2 cellular contexts compared by ENCODE assay signal in the genomic region with DNA sequence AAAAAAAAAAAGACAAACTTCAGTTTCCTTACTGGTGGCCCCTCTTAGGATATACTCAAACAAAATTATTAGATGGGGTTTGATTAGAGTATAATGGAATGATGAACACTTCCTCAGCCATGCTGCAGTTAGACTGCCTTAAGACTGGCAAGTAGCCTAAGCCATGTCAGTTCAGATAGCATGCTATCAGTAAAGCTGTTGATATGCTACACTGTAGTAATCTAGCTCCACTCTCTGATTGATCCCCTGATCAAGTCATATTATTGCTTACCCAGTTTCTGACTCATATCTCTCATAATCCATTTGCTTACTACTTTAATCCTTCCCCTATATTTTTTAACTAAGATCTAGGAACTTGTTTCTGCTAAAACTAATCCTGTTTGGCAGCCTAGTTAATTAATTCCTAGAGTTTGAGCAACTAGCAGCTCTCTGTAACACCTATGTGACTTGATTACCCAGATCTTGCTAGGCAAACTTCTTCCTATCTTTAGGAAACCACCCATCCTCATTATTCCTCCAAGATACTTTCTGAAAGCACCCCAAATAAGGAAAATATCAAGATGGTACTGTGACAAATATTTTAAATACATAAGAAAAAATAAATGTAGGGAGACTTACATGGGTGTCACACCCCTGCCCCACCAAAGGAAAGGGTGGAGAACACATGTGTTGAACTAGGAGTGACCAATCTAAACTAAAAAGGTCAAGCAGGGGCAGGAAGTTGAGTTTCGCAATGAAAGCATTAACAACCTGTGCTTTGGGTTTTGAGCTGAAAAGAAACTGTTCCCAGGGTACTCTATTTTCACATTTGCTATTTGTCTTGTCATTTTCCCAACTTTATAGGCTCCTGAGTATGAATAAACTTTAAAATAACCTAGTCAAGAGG.
TF ChIP-seq lines count a peak whose summit lies in the region.

No MANE protein-coding gene starts in this region.

TF ChIP-seq in Ishikawa, 13 proteins besides CTCF, POLR2A, EP300 and RAD21:
- TF ChIP-seq CEBPB (IDR thresholded peaks at IDR 0.05) (peak; percentile 79), YY1 (IDR thresholded peaks at IDR 0.05; ENCODE audit: low read depth) (no peak)
TF ChIP-seq in Ishikawa: peak in this region for 1.

TF ChIP-seq in H1, 55 proteins besides CTCF, POLR2A, EP300 and RAD21:
- peak; percentile 79 for TF ChIP-seq CEBPB (IDR thresholded peaks at IDR 0.05; ENCODE audit: low read depth, low read length)
- TF ChIP-seq TEAD4 (IDR thresholded peaks at IDR 0.05; ENCODE audit: low read depth, low read length), result no peak
- TF ChIP-seq SIX5 (IDR thresholded peaks at IDR 0.05; ENCODE audit: low read depth, low read length), result no peak
